In the genomic region with DNA sequence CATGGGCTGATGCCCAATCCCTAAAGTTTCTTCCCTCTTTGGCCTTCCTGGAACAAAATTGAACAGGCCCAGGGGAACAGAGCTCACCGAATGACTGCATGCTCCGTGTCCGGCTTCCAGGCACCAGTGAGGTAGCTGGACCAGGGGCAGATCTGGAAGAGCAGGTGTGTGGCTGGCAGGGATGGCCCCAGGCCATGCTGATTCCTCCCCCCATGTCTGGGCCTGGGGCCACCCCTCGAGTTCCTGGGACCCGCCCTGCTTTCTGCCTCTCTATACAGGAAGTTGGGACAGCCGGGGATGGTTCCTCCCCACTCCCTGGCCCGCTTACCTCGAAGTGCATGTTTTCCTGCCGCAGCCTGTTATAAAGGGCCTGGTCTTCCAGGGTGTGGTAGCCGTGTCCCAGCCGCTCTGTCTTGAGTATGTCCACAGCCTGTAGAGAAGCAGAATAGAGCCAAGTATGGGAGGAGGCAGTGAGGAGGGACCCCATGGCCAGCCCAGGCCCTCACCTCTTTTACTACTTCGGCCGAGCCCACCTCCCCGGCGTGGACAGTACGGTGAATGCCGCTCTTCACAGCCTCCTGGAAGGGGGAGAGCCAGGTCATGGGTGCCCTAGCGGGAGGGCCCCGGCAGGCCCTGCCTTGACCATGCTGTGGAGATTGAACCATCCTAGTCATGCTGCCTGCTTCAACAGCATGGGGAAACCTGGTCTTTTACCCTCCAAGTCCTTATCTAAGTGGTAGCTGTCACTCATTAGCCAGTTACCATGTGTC, we compare ENCODE assay signal across 25 cellular contexts.
"Had no signal": no experiment of that assay in that cellular context is flagged by ENCODE, and none has a peak within 500 bp of the region (broad histone marks: within the 10 kb centered on the region; RNA-seq: fewer than 3 reads in every experiment).

No MANE protein-coding gene starts in this region.

- DNase-seq: activated CD4-positive, alpha-beta memory T cell treated with anti-CD3 and anti-CD28 coated beads for 36 hours; activated CD4-positive, alpha-beta T cell treated with anti-CD3 and anti-CD28 coated beads, Interleukin-2, amount 10 ng/mL, durations not matched to agents 7 days and 5 days; activated CD8-positive, alpha-beta memory T cell treated with anti-CD3 and anti-CD28 coated beads, Interleukin-2, amount 50 U/mL, for 4 hours; activated gamma-delta T cell treated with Interleukin-2 at 50 U/mL for 16 hours; activated naive CD4-positive, alpha-beta T cell treated with anti-CD3 and anti-CD28 coated beads for 36 hours; activated T-cell treated with anti-CD3 and anti-CD28 coated beads for 4 hours; activated T-cell treated with anti-CD3 and anti-CD28 coated beads, Interleukin-2, amount 50 U/mL, for 4 hours; adrenal gland; body of pancreas; caudate nucleus; NCI-H1105; NCI-H1417 treated with DMSO at 0.1 percent for 48 hours; NCI-H1930; NCI-H2081 treated with DMSO at 0.1 percent for 48 hours; NCI-H226; NCI-H446 treated with DMSO at 0.1 percent for 48 hours; NCI-H524; Peyer's patch; RPMI8226; SHP77; SJCRH30; T1000; WERI-Rb-1 had no signal

- H3K27me3 Mint-ChIP-seq: activated CD4-positive, alpha-beta memory T cell treated with anti-CD3 and anti-CD28 coated beads for 36 hours; activated CD4-positive, alpha-beta T cell treated with anti-CD3 and anti-CD28 coated beads, Interleukin-2, amount 10 ng/mL, durations not matched to agents 7 days and 5 days had no signal

- H3K9me3 Mint-ChIP-seq: activated CD4-positive, alpha-beta memory T cell treated with anti-CD3 and anti-CD28 coated beads for 36 hours; activated T-cell treated with anti-CD3 and anti-CD28 coated beads, Interleukin-2, amount 50 U/mL, for 4 hours; activated T-helper 1 cell treated with anti-CD3 and anti-CD28 coated beads, Interleukin-12 subunit alpha, Interleukin-12 subunit beta, Interleukin-2, Interleukin-4 antibody, amounts not matched to agents 30 ng/mL and 10 ng/mL and 1 ng/mL, durations not matched to agents 14 hours and 24 hours and 36 hours had no signal

- H3K27ac Mint-ChIP-seq: activated CD4-positive, alpha-beta memory T cell treated with anti-CD3 and anti-CD28 coated beads for 36 hours; activated CD4-positive, alpha-beta T cell treated with anti-CD3 and anti-CD28 coated beads, Interleukin-2, amount 10 ng/mL, durations not matched to agents 7 days and 5 days; activated T-helper 1 cell treated with anti-CD3 and anti-CD28 coated beads, Interleukin-12 subunit alpha, Interleukin-12 subunit beta, Interleukin-2, Interleukin-4 antibody, amounts not matched to agents 30 ng/mL and 10 ng/mL and 1 ng/mL, durations not matched to agents 14 hours and 24 hours and 36 hours had no signal

- ATAC-seq: activated naive CD4-positive, alpha-beta T cell treated with anti-CD3 and anti-CD28 coated beads, Interleukin-2, amount 50 U/mL, for 72 hours; activated T-cell treated with anti-CD3 and anti-CD28 coated beads, Interleukin-2, amount 50 U/mL, for 4 hours; body of pancreas had no signal

- H3K4me3 Mint-ChIP-seq: activated CD4-positive, alpha-beta memory T cell treated with anti-CD3 and anti-CD28 coated beads for 36 hours; activated CD4-positive, alpha-beta T cell treated with anti-CD3 and anti-CD28 coated beads, Interleukin-2, amount 10 ng/mL, durations not matched to agents 7 days and 5 days; activated naive CD4-positive, alpha-beta T cell treated with anti-CD3 and anti-CD28 coated beads for 36 hours; activated T-cell treated with anti-CD3 and anti-CD28 coated beads, Interleukin-2, amount 50 U/mL, for 4 hours; activated T-helper 1 cell treated with anti-CD3 and anti-CD28 coated beads, Interleukin-12 subunit alpha, Interleukin-12 subunit beta, Interleukin-2, Interleukin-4 antibody, amounts not matched to agents 30 ng/mL and 10 ng/mL and 1 ng/mL, durations not matched to agents 14 hours and 24 hours and 36 hours had no signal
